Comparison of ENCODE assay signal across 22 cellular contexts in genomic region chr3:8822141-8822540, GRCh38. TPM values are rescaled to one million over a fixed set of nuclear protein-coding genes. Genes with fewer than 3 reads are reported as not detected.
DNase-seq lines count a peak whose midpoint lies in the region; ATAC-seq, FAIRE-seq and TF ChIP-seq lines count a peak whose summit lies in the region.
"Had no signal": no experiment of that assay in that cellular context is flagged by ENCODE, and none has a peak within 500 bp of the region (broad histone marks: within the 10 kb centered on the region; RNA-seq: fewer than 3 reads in every experiment).

No MANE protein-coding gene starts in this region.

- FAIRE-seq in keratinocyte (lab: Jason Lieb, UNC), result peak; percentile 59
- FAIRE-seq: G401.6, GM12892 had no signal

- POLR2A ChIA-PET in AG04450 (lab: Yijun Ruan, JAX), result no interaction called here

- CTCF ChIA-PET in AG04450 (lab: Charles Lee), result no interaction called here

- peak overlapping the region; percentile 12 for H3K27ac ChIP-seq in AG04450 (ENCODE audit: low read depth, low read length)
- peak overlapping the region; percentile 14 for H3K27ac ChIP-seq in brain microvascular endothelial cell
- H3K27ac ChIP-seq in keratinocyte (ENCODE audit: control insufficient read depth, insufficient read depth, low read length), result no peak overlapping the region
- H3K27ac ChIP-seq: cardiac muscle cell, SJSA1 had no signal

- H3K9me3 ChIP-seq in AG04450 (ENCODE audit: control insufficient read depth, insufficient read depth, low read length) (peaks cover 14% of the 10 kb centered on the region; the same call in 1 of the 2 replicates), keratinocyte (ENCODE audit: control insufficient read depth, low read depth, low read length) (no peaks in the 10 kb centered on the region)
- H3K9me3 ChIP-seq: Caco-2, SJSA1 had no signal

- no peak for ATAC-seq in HG02759 (IDR thresholded peaks at IDR 0.05; ENCODE audit: unreplicated experiment)
- ATAC-seq: naive thymus-derived CD8-positive, alpha-beta T cell; stimulated activated naive CD8-positive, alpha-beta T cell treated with anti-CD3 and anti-CD28 coated beads, Interleukin-15, amount 100 ng/mL, for 72 hours had no signal

- no peak overlapping the region for H3K4me3 ChIP-seq in AG04450 (ENCODE audit: low read depth, low read length)
- H3K4me3 ChIP-seq in brain microvascular endothelial cell (ENCODE audit: low read depth, low read length), result no peak overlapping the region
- H3K4me3 ChIP-seq in keratinocyte (ENCODE audit: control insufficient read depth in 2 of 3, extremely low read depth in 1 of 3, insufficient read depth in 2 of 3, low read depth in 1 of 3, low read length in 3 of 3), result no peak overlapping the region
- H3K4me3 ChIP-seq: cardiac muscle cell, SJSA1 had no signal

- no peak for TF ChIP-seq CTCF in AG04450 (IDR thresholded peaks at IDR 0.05; ENCODE audit: low read depth, low read length)
- TF ChIP-seq CTCF in brain microvascular endothelial cell (IDR thresholded peaks at IDR 0.05; ENCODE audit: low read depth, low read length, missing control alignments), result no peak
- TF ChIP-seq CTCF in keratinocyte (optimal IDR thresholded peaks at IDR 0.05 in 1 of 3, IDR thresholded peaks at IDR 0.05 in 1 of 3, conservative IDR thresholded peaks at IDR 0.05 in 1 of 3; ENCODE audit: extremely low read depth in 1 of 3, insufficient read depth in 2 of 3, low read length in 3 of 3), result no peak

- H3K9me1 ChIP-seq in keratinocyte (ENCODE audit: control insufficient read depth, extremely low read depth, insufficient read depth, low read length), result no peaks in the 10 kb centered on the region

- H3K27me3 ChIP-seq in AG04450 (ENCODE audit: control insufficient read depth, insufficient read depth, low read length) (no peaks in the 10 kb centered on the region), brain microvascular endothelial cell (replicated peaks) (no peaks in the 10 kb centered on the region), keratinocyte (ENCODE audit: control insufficient read depth, extremely low read depth, insufficient read depth, low read length) (no peaks in the 10 kb centered on the region)
- H3K27me3 ChIP-seq: cardiac muscle cell, SJSA1 had no signal

- no peaks in the 10 kb centered on the region for H3K36me3 ChIP-seq in brain microvascular endothelial cell (replicated peaks)
- no peaks in the 10 kb centered on the region for H3K36me3 ChIP-seq in keratinocyte (ENCODE audit: control insufficient read depth in 2 of 2, extremely low read depth in 1 of 2, insufficient read depth in 2 of 2, low read length in 2 of 2)
- H3K36me3 ChIP-seq: cardiac muscle cell, SJSA1 had no signal

- dilution Hi-C loops in keratinocyte (cut with MboI; ENCODE audit: extremely low pct_ligation_motif_present, low sequenced_read_pairs), result no loop called here

- no peaks in the 10 kb centered on the region for H3K79me2 ChIP-seq in keratinocyte (ENCODE audit: control insufficient read depth, insufficient read depth, low read length)

- no peaks in the 10 kb centered on the region for H4K20me1 ChIP-seq in keratinocyte (ENCODE audit: control insufficient read depth, extremely low read depth, insufficient read depth, low read length)

- intact Hi-C loops in head of caudate nucleus (cut with DNase I), result no loop called here

- H3K9ac ChIP-seq in keratinocyte (ENCODE audit: control insufficient read depth, extremely low read depth, insufficient read depth, low read length), result no peak overlapping the region

- no peak overlapping the region for H3K4me2 ChIP-seq in keratinocyte (ENCODE audit: control insufficient read depth, extremely low read depth, insufficient read depth, low read depth, low read length)

- peaks cover 3% of the 10 kb centered on the region for H3K4me1 ChIP-seq in keratinocyte (ENCODE audit: control insufficient read depth, extremely low read depth, insufficient read depth, low read length)
- H3K4me1 ChIP-seq: Caco-2, SJSA1 had no signal

- DNase-seq in AG04450 (ENCODE audit: low read depth, low spot score), result peak; percentile 3
- peak; percentile 65 for DNase-seq in HT1080 (ENCODE audit: low read depth)
- peak; percentile 69 for DNase-seq in brain microvascular endothelial cell
- DNase-seq in keratinocyte (ENCODE audit: low read depth, low spot score), result no peak
- DNase-seq in head of caudate nucleus, result no peak
- DNase-seq in activated T-cell treated with anti-CD3 and anti-CD28 coated beads for 4 hours, result no peak
- no peak for DNase-seq in activated T-cell treated with anti-CD3 and anti-CD28 coated beads, Interleukin-2, amount 50 U/mL, for 48 hours
- DNase-seq: activated CD4-positive, alpha-beta T cell treated with anti-CD3 and anti-CD28 coated beads for 48 hours; activated naive CD4-positive, alpha-beta T cell treated with anti-CD3 and anti-CD28 coated beads, Interleukin-2, amount 10 ng/mL, durations not matched to agents 7 days and 5 days; AML-193; Caco-2; effector CD4-positive, alpha-beta T cell; naive thymus-derived CD8-positive, alpha-beta T cell; NCI-H1436 treated with DMSO at 0.1 percent for 48 hours; NCI-H2227 treated with DMSO at 0.1 percent for 48 hours; stimulated activated CD4-positive, alpha-beta T cell treated with anti-CD3 and anti-CD28 coated beads, Interleukin-15, amount 100 ng/mL, for 24 hours; stimulated activated naive CD8-positive, alpha-beta T cell treated with anti-CD3 and anti-CD28 coated beads, Interleukin-15, amount 100 ng/mL, for 72 hours had no signal

- in situ Hi-C loops in brain microvascular endothelial cell (cut with HindIII; ENCODE audit: low pct_ligation_motif_present, low sequenced_read_pairs), result no loop called here

- no peak overlapping the region for H2AFZ ChIP-seq in keratinocyte (ENCODE audit: control insufficient read depth, low read length)

RNA-seq across cellular contexts. Expression of gene OXTR, which starts 52.7 kb away (rescaled TPM):
- polyA plus RNA-seq in AG04450 (2011; rRNA removed) (57.2 and 58.7 TPM in 2 replicates), keratinocyte (0.08 to 0.19 TPM (median 0.16 TPM) in 3 replicates)
- polyA minus RNA-seq in AG04450 (2011; rRNA and poly(A)+ RNA removed), result 48.8 and 56.0 TPM in 2 replicates
- total RNA-seq in HT1080 (2014; rRNA removed; shearing (Covaris generic)), result 1.5 and 2.6 TPM in 2 replicates
- polyA plus RNA-seq in HT1080 (2015; cell fraction: cytosol; rRNA removed), result 1.5 and 2.3 TPM in 2 replicates
- 3.2 and 4.1 TPM in 2 replicates for polyA plus RNA-seq in HT1080 (2015; cell fraction: nucleus; rRNA removed)
- 0.41 TPM for polyA plus RNA-seq in keratinocyte (2011; ENCODE audit: low read depth)
- 0.06 and 0.10 TPM in 2 replicates for polyA plus RNA-seq in keratinocyte (2011; cell fraction: cytosol; rRNA removed)
- polyA plus RNA-seq in keratinocyte (2011; cell fraction: nucleus; rRNA removed), result 0.48 and 0.53 TPM in 2 replicates
- polyA plus RNA-seq in keratinocyte (2012; ENCODE audit: low replicate concordance), result 0.14 and 0.31 TPM in 2 replicates
- 0.03 to 0.19 TPM (median 0.07 TPM) in 3 replicates for polyA minus RNA-seq in keratinocyte
- polyA minus RNA-seq in keratinocyte (2011; cell fraction: cytosol; rRNA and poly(A)+ RNA removed), result not detected
- polyA minus RNA-seq in keratinocyte (2011; cell fraction: nucleus; rRNA and poly(A)+ RNA removed), result 0.32 and 0.54 TPM in 2 replicates
- polyA plus RNA-seq: naive thymus-derived CD8-positive, alpha-beta T cell had no signal

Comparison
In these comparisons a context has a peak if more than half of its experiments do, and no peak if none do; other contexts are left out.
1. DNase-seq: peak in AG04450 (single experiment), HT1080 (single experiment) and brain microvascular endothelial cell (single experiment); none in keratinocyte (single experiment), head of caudate nucleus (0 of 42), activated T-cell treated with anti-CD3 and anti-CD28 coated beads for 4 hours (single experiment) and activated T-cell treated with anti-CD3 and anti-CD28 coated beads, Interleukin-2, amount 50 U/mL, for 48 hours (0 of 2).
2. RNA of gene OXTR, which starts 52.7 kb away (polyA plus RNA-seq): 57.2 to 58.7 TPM in AG04450; 0.06 to 0.53 TPM in keratinocyte; every median in the first group is over 10 times any median in the second.